Comparison of ENCODE assay signal across 1 cellular context in the genomic region with DNA sequence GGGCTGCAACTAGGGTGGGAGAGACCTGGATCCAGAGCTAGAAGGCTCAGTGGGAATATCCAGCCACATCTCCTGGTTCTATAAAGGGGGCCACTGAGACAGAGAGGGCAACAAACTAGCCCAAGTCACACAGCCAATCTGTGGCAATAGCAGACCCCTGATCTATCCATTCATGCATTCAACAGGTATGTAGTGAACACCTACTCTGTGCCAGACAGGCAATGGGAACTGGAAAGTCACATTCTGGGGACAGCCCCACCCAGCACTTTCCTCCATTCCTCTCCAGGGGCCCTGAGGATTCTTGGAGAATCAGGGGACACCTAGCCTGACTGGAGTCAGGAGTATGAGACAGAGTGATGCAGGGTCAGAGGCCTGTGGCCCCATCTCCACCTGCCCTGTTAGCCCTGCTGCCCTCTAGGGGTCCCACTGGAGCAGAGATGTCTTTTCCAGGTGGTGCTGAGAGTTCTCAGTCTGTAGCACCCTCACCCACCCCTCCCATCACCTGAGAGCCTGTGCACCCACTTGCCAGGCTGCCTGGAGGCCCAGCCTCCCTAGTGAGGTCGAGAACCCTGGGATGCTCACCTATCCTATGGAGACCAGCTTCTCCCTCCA.
TF ChIP-seq lines count a peak whose summit lies in the region.

No MANE protein-coding gene starts in this region.

TF ChIP-seq in HCT116, 20 proteins besides CTCF, POLR2A, EP300 and RAD21:
- no peak for TF ChIP-seq ELF1 (IDR thresholded peaks at IDR 0.05; ENCODE audit: borderline replicate concordance, low read depth)
- no peak for TF ChIP-seq YY1 (IDR thresholded peaks at IDR 0.05; ENCODE audit: extremely low read depth, insufficient replicate concordance, low read depth, low read length)
- TF ChIP-seq CEBPB (IDR thresholded peaks at IDR 0.05; ENCODE audit: low read depth), result no peak
- no peak for TF ChIP-seq SP1 (IDR thresholded peaks at IDR 0.05; ENCODE audit: low read depth)
- TF ChIP-seq, protein P1, sequence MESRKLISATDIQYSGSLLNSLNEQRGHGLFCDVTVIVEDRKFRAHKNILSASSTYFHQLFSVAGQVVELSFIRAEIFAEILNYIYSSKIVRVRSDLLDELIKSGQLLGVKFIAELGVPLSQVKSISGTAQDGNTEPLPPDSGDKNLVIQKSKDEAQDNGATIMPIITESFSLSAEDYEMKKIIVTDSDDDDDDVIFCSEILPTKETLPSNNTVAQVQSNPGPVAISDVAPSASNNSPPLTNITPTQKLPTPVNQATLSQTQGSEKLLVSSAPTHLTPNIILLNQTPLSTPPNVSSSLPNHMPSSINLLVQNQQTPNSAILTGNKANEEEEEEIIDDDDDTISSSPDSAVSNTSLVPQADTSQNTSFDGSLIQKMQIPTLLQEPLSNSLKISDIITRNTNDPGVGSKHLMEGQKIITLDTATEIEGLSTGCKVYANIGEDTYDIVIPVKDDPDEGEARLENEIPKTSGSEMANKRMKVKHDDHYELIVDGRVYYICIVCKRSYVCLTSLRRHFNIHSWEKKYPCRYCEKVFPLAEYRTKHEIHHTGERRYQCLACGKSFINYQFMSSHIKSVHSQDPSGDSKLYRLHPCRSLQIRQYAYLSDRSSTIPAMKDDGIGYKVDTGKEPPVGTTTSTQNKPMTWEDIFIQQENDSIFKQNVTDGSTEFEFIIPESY (IDR thresholded peaks at IDR 0.05; ENCODE audit: extremely low read depth, insufficient replicate concordance, low read length), result no peak
- TF ChIP-seq CBX3 (IDR thresholded peaks at IDR 0.05; ENCODE audit: low read depth), result no peak
- TF ChIP-seq, protein P2, sequence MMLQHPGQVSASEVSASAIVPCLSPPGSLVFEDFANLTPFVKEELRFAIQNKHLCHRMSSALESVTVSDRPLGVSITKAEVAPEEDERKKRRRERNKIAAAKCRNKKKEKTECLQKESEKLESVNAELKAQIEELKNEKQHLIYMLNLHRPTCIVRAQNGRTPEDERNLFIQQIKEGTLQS (IDR thresholded peaks at IDR 0.05), result no peak
